ENCODE assay signal across 34 cellular contexts in genomic region chr12:51901121-51901812, GRCh38. TPM values are rescaled to one million over a fixed set of nuclear protein-coding genes. Genes with fewer than 3 reads are reported as not detected.
A peak's percentile ranks its signal among the peaks of the same experiment; 100 is the strongest.
DNase-seq lines count a peak whose midpoint lies in the region; ATAC-seq and TF ChIP-seq lines count a peak whose summit lies in the region.
"Had no signal": no experiment of that assay in that cellular context is flagged by ENCODE, and none has a peak within 500 bp of the region (broad histone marks: within the 10 kb centered on the region; RNA-seq: fewer than 3 reads in every experiment).

No MANE protein-coding gene starts in this region.

- no peak for ATAC-seq in left cardiac atrium
- ATAC-seq in Right ventricle myocardium inferior, result no peak
- no peak for ATAC-seq in upper lobe of right lung
- ATAC-seq in activated CD4-positive, alpha-beta T cell treated with anti-CD3 and anti-CD28 coated beads for 36 hours, result no peak
- ATAC-seq in GM21390 (IDR thresholded peaks at IDR 0.05; ENCODE audit: unreplicated experiment), result no peak
- ATAC-seq: esophagus mucosa, T-helper 17 cell had no signal

- no peaks in the 10 kb centered on the region for H3K27me3 ChIP-seq in mesenchymal stem cell (ENCODE audit: control insufficient read depth in 1 of 2, insufficient read depth in 1 of 2, low read length in 2 of 2)
- H3K27me3 ChIP-seq in upper lobe of right lung, result no peaks in the 10 kb centered on the region
- H3K27me3 ChIP-seq: right atrium auricular region had no signal

- intact Hi-C loops in left cardiac atrium (cut with DNase I), result no loop called here
- intact Hi-C loops in Right ventricle myocardium inferior (cut with DNase I), result no loop called here
- intact Hi-C loops in upper lobe of right lung (cut with DNase I), result no loop called here
- intact Hi-C loops in activated CD4-positive, alpha-beta T cell treated with anti-CD3 and anti-CD28 coated beads for 36 hours (cut with DNase I, micrococcal nuclease), result no loop called here

- no peaks in the 10 kb centered on the region for H3K79me1 ChIP-seq in mesenchymal stem cell (replicated peaks; ENCODE audit: low read length, poor library complexity, severe bottlenecking)

- no peaks in the 10 kb centered on the region for H3K36me3 Mint-ChIP-seq in activated CD4-positive, alpha-beta T cell treated with anti-CD3 and anti-CD28 coated beads for 36 hours (ENCODE audit: low read depth)
- H3K36me3 Mint-ChIP-seq: activated CD4-positive, alpha-beta memory T cell treated with anti-CD3 and anti-CD28 coated beads for 36 hours had no signal

- H3K27ac ChIP-seq in coronary artery (no peak overlapping the region), mesenchymal stem cell (ENCODE audit: low read length, poor library complexity, severe bottlenecking) (no peak overlapping the region), upper lobe of right lung (no peak overlapping the region)
- H3K27ac ChIP-seq: HL-60, parathyroid adenoma, right atrium auricular region, SK-N-MC, stomach had no signal

- CTCF ChIA-PET in activated CD4-positive, alpha-beta T cell treated with anti-CD3 and anti-CD28 coated beads for 36 hours (lab: Charles Lee), result interaction anchor here (1.0 to 1.1 kb wide), 2 partner anchors 23 to 25 kb away, joined by 3 read pairs; no protein-coding TSS in a partner anchor

- H4K8ac ChIP-seq in mesenchymal stem cell (ENCODE audit: low read length), result peak overlapping the region; percentile 71

- H3K27ac Mint-ChIP-seq in activated CD4-positive, alpha-beta T cell treated with anti-CD3 and anti-CD28 coated beads for 36 hours, result no peak overlapping the region
- H3K27ac Mint-ChIP-seq: activated CD4-positive, alpha-beta memory T cell treated with anti-CD3 and anti-CD28 coated beads for 36 hours; activated naive CD4-positive, alpha-beta T cell treated with anti-CD3 and anti-CD28 coated beads for 36 hours; activated T-helper 1 cell treated with anti-CD3 and anti-CD28 coated beads, Interleukin-12 subunit alpha, Interleukin-12 subunit beta, Interleukin-2, Interleukin-4 antibody, amounts not matched to agents 30 ng/mL and 10 ng/mL and 1 ng/mL, durations not matched to agents 14 hours and 24 hours and 36 hours; CD4-positive, alpha-beta T cell; dendritic cell treated with granulocyte-macrophage colony-stimulating factor and Interleukin-4, amounts not matched to agents 40 ng/mL and 50 ng/mL, for 4 days; T-helper 17 cell had no signal

- H2BK12ac ChIP-seq in mesenchymal stem cell (ENCODE audit: low read length in 2 of 2), result peak overlapping the region; percentile 50 to 72

- H3K36me3 ChIP-seq in mesenchymal stem cell (ENCODE audit: control insufficient read depth in 1 of 2, insufficient read depth in 2 of 2, low read depth in 1 of 2, low read length in 2 of 2) (no peaks in the 10 kb centered on the region), upper lobe of right lung (no peaks in the 10 kb centered on the region)
- H3K36me3 ChIP-seq: right atrium auricular region, stomach had no signal

- H2AFZ ChIP-seq in mesenchymal stem cell (ENCODE audit: low read depth, low read length), result no peak overlapping the region
- H2AFZ ChIP-seq: parathyroid adenoma had no signal

- DNase-seq in left cardiac atrium (peak; percentile 9), Right ventricle myocardium inferior (ENCODE audit: missing footprints) (no peak), coronary artery (ENCODE audit: low spot score) (peak; percentile 64), mesenchymal stem cell (no peak), upper lobe of right lung (peak; percentile 50), NCI-H1048 (lab: John Stamatoyannopoulos, UW) (no peak)
- no peak for DNase-seq in activated CD4-positive, alpha-beta T cell treated with anti-CD3 and anti-CD28 coated beads for 36 hours
- DNase-seq: activated CD4-positive, alpha-beta memory T cell treated with anti-CD3 and anti-CD28 coated beads for 36 hours; activated naive CD4-positive, alpha-beta T cell treated with anti-CD3 and anti-CD28 coated beads for 36 hours; CD4-positive, alpha-beta T cell; central memory CD4-positive, alpha-beta T cell; GOT3; NCI-H1092; NCI-H187 treated with DMSO at 0.1 percent for 48 hours; NCI-H2171; NCI-H82; RPMI8226; stimulated activated CD4-positive, alpha-beta T cell treated with anti-CD3 and anti-CD28 coated beads, Interleukin-4, amount 100 ng/mL, for 1 hour; stomach; T-helper 17 cell had no signal

- peak overlapping the region; percentile 2 to 28 for H3K18ac ChIP-seq in mesenchymal stem cell (ENCODE audit: low read depth in 1 of 2, low read length in 2 of 2)

- no peak overlapping the region for H3K14ac ChIP-seq in mesenchymal stem cell (ENCODE audit: low read length in 2 of 2)

- H2BK120ac ChIP-seq in mesenchymal stem cell (ENCODE audit: low read depth, low read length), result peak overlapping the region; percentile 73

- H4K91ac ChIP-seq in mesenchymal stem cell (ENCODE audit: low read length), result no peak overlapping the region

- H2BK5ac ChIP-seq in mesenchymal stem cell (ENCODE audit: low read depth, low read length, poor library complexity, severe bottlenecking), result no peak overlapping the region

- H3K4me3 Mint-ChIP-seq in activated CD4-positive, alpha-beta T cell treated with anti-CD3 and anti-CD28 coated beads for 36 hours, result no peak overlapping the region
- H3K4me3 Mint-ChIP-seq: activated CD4-positive, alpha-beta memory T cell treated with anti-CD3 and anti-CD28 coated beads for 36 hours; activated naive CD4-positive, alpha-beta T cell treated with anti-CD3 and anti-CD28 coated beads for 36 hours; activated T-helper 1 cell treated with anti-CD3 and anti-CD28 coated beads, Interleukin-12 subunit alpha, Interleukin-12 subunit beta, Interleukin-2, Interleukin-4 antibody, amounts not matched to agents 30 ng/mL and 10 ng/mL and 1 ng/mL, durations not matched to agents 14 hours and 24 hours and 36 hours; CD4-positive, alpha-beta T cell; dendritic cell treated with granulocyte-macrophage colony-stimulating factor and Interleukin-4, amounts not matched to agents 40 ng/mL and 50 ng/mL, for 4 days; neural crest cell; T-helper 17 cell had no signal

- peaks cover 7% of the 10 kb centered on the region for H3K4me1 ChIP-seq in mesenchymal stem cell (ENCODE audit: control insufficient read depth, insufficient read depth, low read depth, low read length)
- H3K4me1 ChIP-seq in upper lobe of right lung, result peaks cover 19% of the 10 kb centered on the region

- H2AK5ac ChIP-seq in mesenchymal stem cell (ENCODE audit: low read length, severe bottlenecking), result no peak overlapping the region

- no peak overlapping the region for H3K4me2 ChIP-seq in mesenchymal stem cell (ENCODE audit: low read length, poor library complexity, severe bottlenecking)

- peak overlapping the region; percentile 63 for H2BK15ac ChIP-seq in mesenchymal stem cell (ENCODE audit: low read depth, poor library complexity, severe bottlenecking)

- no peak overlapping the region for H3K23ac ChIP-seq in mesenchymal stem cell (ENCODE audit: low read length in 2 of 2)

- H3K9me3 ChIP-seq in mesenchymal stem cell (ENCODE audit: control insufficient read depth, low read length), result no peaks in the 10 kb centered on the region
- no peaks in the 10 kb centered on the region for H3K9me3 ChIP-seq in upper lobe of right lung
- H3K9me3 ChIP-seq: stomach had no signal

- H3K4me3 ChIP-seq in coronary artery (no peak overlapping the region), mesenchymal stem cell (ENCODE audit: insufficient read depth in 1 of 2, low read depth in 1 of 2, low read length in 2 of 2) (no peak overlapping the region), upper lobe of right lung (no peak overlapping the region)
- H3K4me3 ChIP-seq: right atrium auricular region, SK-N-MC, stomach had no signal

- POLR2A ChIA-PET in activated CD4-positive, alpha-beta T cell treated with anti-CD3 and anti-CD28 coated beads for 36 hours (lab: Charles Lee), result no interaction called here

- no peaks in the 10 kb centered on the region for H3K9me3 Mint-ChIP-seq in activated CD4-positive, alpha-beta T cell treated with anti-CD3 and anti-CD28 coated beads for 36 hours (ENCODE audit: low read depth)
- H3K9me3 Mint-ChIP-seq: activated CD4-positive, alpha-beta memory T cell treated with anti-CD3 and anti-CD28 coated beads for 36 hours; activated naive CD4-positive, alpha-beta T cell treated with anti-CD3 and anti-CD28 coated beads for 36 hours; activated T-helper 1 cell treated with anti-CD3 and anti-CD28 coated beads, Interleukin-12 subunit alpha, Interleukin-12 subunit beta, Interleukin-2, Interleukin-4 antibody, amounts not matched to agents 30 ng/mL and 10 ng/mL and 1 ng/mL, durations not matched to agents 14 hours and 24 hours and 36 hours; CD4-positive, alpha-beta T cell; dendritic cell treated with granulocyte-macrophage colony-stimulating factor and Interleukin-4, amounts not matched to agents 40 ng/mL and 50 ng/mL, for 4 days; neural crest cell had no signal

- H3K4me1 Mint-ChIP-seq in activated CD4-positive, alpha-beta T cell treated with anti-CD3 and anti-CD28 coated beads for 36 hours, result peaks cover 2% of the 10 kb centered on the region

- H3K4ac ChIP-seq in mesenchymal stem cell (ENCODE audit: low read depth in 1 of 2, low read length in 2 of 2), result peak overlapping the region in 1 of 2 experiments; percentile 38

- H3K9ac ChIP-seq in mesenchymal stem cell (ENCODE audit: low read length), result no peak overlapping the region
- H3K9ac ChIP-seq: parathyroid adenoma had no signal

- peaks cover 3% of the 10 kb centered on the region for H3K27me3 Mint-ChIP-seq in activated CD4-positive, alpha-beta T cell treated with anti-CD3 and anti-CD28 coated beads for 36 hours

- TF ChIP-seq CTCF in coronary artery (IDR thresholded peaks at IDR 0.05) (no peak), upper lobe of right lung (IDR thresholded peaks at IDR 0.05) (no peak)

- 79% methylated on average over 12 of the region's 14 CpGs for WGBS in mesenchymal stem cell

RNA-seq across cellular contexts. Expression of gene ACVRL1, which starts 6.0 kb away (rescaled TPM):
- 10 to 100 TPM; 44.0 to 65.2 TPM for total RNA-seq in left cardiac atrium
- 49.6 TPM for total RNA-seq in Right ventricle myocardium inferior
- 158 TPM for polyA plus RNA-seq in mesenchymal stem cell (2013, experiment 1 of 2)
- polyA plus RNA-seq in mesenchymal stem cell (2013, experiment 2 of 2), result 162 TPM
- 223 TPM for total RNA-seq in upper lobe of right lung
- not detected for total RNA-seq in activated CD4-positive, alpha-beta T cell treated with anti-CD3 and anti-CD28 coated beads for 36 hours
- total RNA-seq: activated CD4-positive, alpha-beta memory T cell treated with anti-CD3 and anti-CD28 coated beads for 36 hours; activated naive CD4-positive, alpha-beta T cell treated with anti-CD3 and anti-CD28 coated beads for 36 hours; activated T-helper 1 cell treated with anti-CD3 and anti-CD28 coated beads, Interleukin-12 subunit alpha, Interleukin-12 subunit beta, Interleukin-2, Interleukin-4 antibody, amounts not matched to agents 30 ng/mL and 10 ng/mL and 1 ng/mL, durations not matched to agents 14 hours and 24 hours and 36 hours; CD4-positive, alpha-beta T cell; NCI-H460; T-helper 17 cell had no signal
- polyA plus RNA-seq: keratinocyte had no signal

RNA-seq across cellular contexts. Expression of gene ANKRD33, which starts 13.4 kb away (rescaled TPM):
- total RNA-seq in left cardiac atrium, result not detected
- not detected for total RNA-seq in Right ventricle myocardium inferior
- 3.7 TPM for polyA plus RNA-seq in mesenchymal stem cell (2013, experiment 1 of 2)
- 3.2 TPM for polyA plus RNA-seq in mesenchymal stem cell (2013, experiment 2 of 2)
- total RNA-seq in upper lobe of right lung, result not detected
- not detected for total RNA-seq in activated CD4-positive, alpha-beta T cell treated with anti-CD3 and anti-CD28 coated beads for 36 hours
- total RNA-seq: activated CD4-positive, alpha-beta memory T cell treated with anti-CD3 and anti-CD28 coated beads for 36 hours; activated naive CD4-positive, alpha-beta T cell treated with anti-CD3 and anti-CD28 coated beads for 36 hours; activated T-helper 1 cell treated with anti-CD3 and anti-CD28 coated beads, Interleukin-12 subunit alpha, Interleukin-12 subunit beta, Interleukin-2, Interleukin-4 antibody, amounts not matched to agents 30 ng/mL and 10 ng/mL and 1 ng/mL, durations not matched to agents 14 hours and 24 hours and 36 hours; CD4-positive, alpha-beta T cell; esophagus mucosa; fibroblast of villous mesenchyme; LHCN-M2; lung microvascular endothelial cell; NCI-H460; neural crest cell; right atrium auricular region; stomach; T-helper 17 cell had no signal
- polyA plus RNA-seq: keratinocyte, stomach had no signal

RNA-seq across cellular contexts. Expression of gene ACVR1B, which starts 50.2 kb away (rescaled TPM):
- total RNA-seq in left cardiac atrium (10 to 100 TPM; 13.0 to 19.3 TPM), Right ventricle myocardium inferior (10.8 TPM), upper lobe of right lung (33.5 TPM)
- 13.6 TPM for polyA plus RNA-seq in mesenchymal stem cell (2013, experiment 1 of 2)
- 13.2 TPM for polyA plus RNA-seq in mesenchymal stem cell (2013, experiment 2 of 2)
- total RNA-seq in activated CD4-positive, alpha-beta T cell treated with anti-CD3 and anti-CD28 coated beads for 36 hours, result 10 to 100 TPM; 10.1 to 12.7 TPM

RNA-seq across cellular contexts. Expression of gene FIGNL2, which starts 52.7 kb away (rescaled TPM):
- total RNA-seq in left cardiac atrium (under 1 TPM; 0.39 to 0.47 TPM), Right ventricle myocardium inferior (0.22 TPM), upper lobe of right lung (1.5 TPM)
- polyA plus RNA-seq in mesenchymal stem cell (2013, experiment 1 of 2), result 0.62 TPM
- 0.71 TPM for polyA plus RNA-seq in mesenchymal stem cell (2013, experiment 2 of 2)
- under 1 TPM; 0.19 to 0.27 TPM for total RNA-seq in activated CD4-positive, alpha-beta T cell treated with anti-CD3 and anti-CD28 coated beads for 36 hours
- polyA plus RNA-seq: keratinocyte had no signal

Comparison
In these comparisons a context has a peak if more than half of its experiments do, and no peak if none do; other contexts are left out.
1. DNase-seq: peak in left cardiac atrium (single experiment), coronary artery (single experiment) and upper lobe of right lung (single experiment); none in Right ventricle myocardium inferior (single experiment), mesenchymal stem cell (single experiment), activated CD4-positive, alpha-beta T cell treated with anti-CD3 and anti-CD28 coated beads for 36 hours (single experiment) and NCI-H1048 (single experiment).
2. RNA of gene ACVRL1, which starts 6.0 kb away (total RNA-seq): 223 TPM in upper lobe of right lung (single experiment), 44.0 to 65.2 TPM in left cardiac atrium and 49.6 TPM in Right ventricle myocardium inferior (single experiment); not detected in activated CD4-positive, alpha-beta T cell treated with anti-CD3 and anti-CD28 coated beads for 36 hours; every median in the first group is over 10 times any median in the second.